ENCODE assay signal across 13 cellular contexts in genomic region chr1:79188371-79188770, GRCh38.
A peak's percentile ranks its signal among the peaks of the same experiment; 100 is the strongest.
DNase-seq lines count a peak whose midpoint lies in the region; ATAC-seq and TF ChIP-seq lines count a peak whose summit lies in the region.
"Had no signal": no experiment of that assay in that cellular context is flagged by ENCODE, and none has a peak within 500 bp of the region (broad histone marks: within the 10 kb centered on the region; RNA-seq: fewer than 3 reads in every experiment).

No MANE protein-coding gene starts in this region.

- H3K9me3 ChIP-seq in SK-N-SH (no peaks in the 10 kb centered on the region), MM.1S (replicated peaks; ENCODE audit: insufficient read depth, low read length) (no peaks in the 10 kb centered on the region)

- H3K27ac ChIP-seq in SK-N-SH (ENCODE audit: low read depth in 2 of 2, low read length in 1 of 2) (peak overlapping the region; percentile 34 to 49; a peak in 2 of 4 replicates), MM.1S (ENCODE audit: low read length) (no peak overlapping the region)
- H3K27ac ChIP-seq: HL-60 had no signal

- CTCF ChIA-PET in SK-N-SH (lab: Yijun Ruan, JAX): interaction anchor here (1.4 kb wide), 1 partner anchor 10 kb away, joined by 6 read pairs; no protein-coding TSS in a partner anchor

- no peak for TF ChIP-seq RAD21 in SK-N-SH (IDR thresholded peaks at IDR 0.05; ENCODE audit: low read length)

- no peak overlapping the region for H3K9ac ChIP-seq in SK-N-SH
- no peak overlapping the region for H3K9ac ChIP-seq in MM.1S (ENCODE audit: low read length)

- H3K27me3 ChIP-seq in SK-N-SH (ENCODE audit: insufficient read depth) (no peaks in the 10 kb centered on the region), MM.1S (replicated peaks; ENCODE audit: insufficient read depth, low read length) (no peaks in the 10 kb centered on the region)

- DNase-seq in DMS53 treated with DMSO at 0.1 percent for 48 hours (lab: John Stamatoyannopoulos, UW; ENCODE audit: unreplicated experiment): peak; percentile 77
- peak; percentile 50 for DNase-seq in HS-27A (ENCODE audit: low read depth)
- DNase-seq in SK-N-SH: no peak
- DNase-seq in foreskin melanocyte: peak; percentile 25
- no peak for DNase-seq in NCI-H526 treated with DMSO at 0.1 percent for 48 hours (lab: John Stamatoyannopoulos, UW)
- no peak for DNase-seq in MM.1S
- no peak for DNase-seq in NAMALWA (ENCODE audit: low spot score)
- DNase-seq: anterior cingulate cortex; GDM1; stimulated activated naive CD4-positive, alpha-beta T cell had no signal

- POLR2A ChIA-PET in SK-N-SH (lab: Yijun Ruan, JAX): no interaction called here

- 49% methylated on average over 2 of the region's 2 CpGs for WGBS in SK-N-SH (ENCODE audit: low lambda C conversion rate)

- no peaks in the 10 kb centered on the region for H3K79me2 ChIP-seq in SK-N-SH (ENCODE audit: insufficient read depth)
- no peaks in the 10 kb centered on the region for H3K79me2 ChIP-seq in MM.1S (ENCODE audit: low read length)

- H3K4me2 ChIP-seq in SK-N-SH: peak overlapping the region; percentile 48; the same call in 1 of the 2 replicates
- H3K4me2 ChIP-seq in MM.1S (ENCODE audit: low read depth, low read length): no peak overlapping the region

- H3K4me1 ChIP-seq in SK-N-SH (ENCODE audit: control insufficient read depth in 1 of 2, insufficient read depth in 2 of 2, low read depth in 1 of 2, low read length in 1 of 2) (peaks cover 0 to 16% of the 10 kb centered on the region in 2 experiments; a peak in 2 of 4 replicates), MM.1S (ENCODE audit: low read length) (no peaks in the 10 kb centered on the region)

- no peaks in the 10 kb centered on the region for H3K36me3 ChIP-seq in SK-N-SH (replicated peaks in 1 of 2; ENCODE audit: control insufficient read depth in 1 of 2, insufficient read depth in 2 of 2, low read length in 1 of 2)
- H3K36me3 ChIP-seq in MM.1S (replicated peaks; ENCODE audit: insufficient read depth, low read length): no peaks in the 10 kb centered on the region

- TF ChIP-seq EP300 in SK-N-SH (IDR thresholded peaks at IDR 0.05; ENCODE audit: borderline replicate concordance in 1 of 2, low read depth in 1 of 2, low read length in 1 of 2): no peak

- no peak for ATAC-seq in GM21529 (IDR thresholded peaks at IDR 0.05; ENCODE audit: unreplicated experiment)
- ATAC-seq: WTC11 had no signal

- H4K20me1 ChIP-seq in SK-N-SH (ENCODE audit: insufficient read depth): no peaks in the 10 kb centered on the region
- no peaks in the 10 kb centered on the region for H4K20me1 ChIP-seq in MM.1S (ENCODE audit: insufficient read depth, low read length)

- TF ChIP-seq CTCF in SK-N-SH (IDR thresholded peaks at IDR 0.05) (no peak), MM.1S (IDR thresholded peaks at IDR 0.05; ENCODE audit: low read length) (no peak)

- peak overlapping the region; percentile 52 for H2AFZ ChIP-seq in SK-N-SH (ENCODE audit: low read depth)
- no peak overlapping the region for H2AFZ ChIP-seq in MM.1S (ENCODE audit: low read length)

- H3K4me3 ChIP-seq in SK-N-SH (ENCODE audit: low read depth in 2 of 2, low read length in 1 of 2) (no peak overlapping the region), MM.1S (ENCODE audit: low read length) (no peak overlapping the region)

- H3K9me2 ChIP-seq in SK-N-SH (0 out of 2 replicates have a peak, but pooled peaks cover 4% of the 10 kb centered on the region), MM.1S (replicated peaks; ENCODE audit: insufficient read depth, low read length) (no peaks in the 10 kb centered on the region)

- peaks cover 4% of the 10 kb centered on the region for H3F3A ChIP-seq in SK-N-SH (replicated peaks; ENCODE audit: insufficient read depth)
- peaks cover 5% of the 10 kb centered on the region for H3F3A ChIP-seq in MM.1S (ENCODE audit: insufficient read depth, low read length)

TF ChIP-seq in SK-N-SH, 30 proteins besides CTCF, POLR2A, EP300 and RAD21:
- no peak for TF ChIP-seq FOXM1 (IDR thresholded peaks at IDR 0.05; ENCODE audit: low read depth)
- TF ChIP-seq FOXJ3 (CRISPR knock-in tag; IDR thresholded peaks at IDR 0.05): no peak
- no peak for TF ChIP-seq RXRA (IDR thresholded peaks at IDR 0.05; ENCODE audit: borderline replicate concordance, low read depth)
- TF ChIP-seq JUND (IDR thresholded peaks at IDR 0.05): peak; percentile 36
- TF ChIP-seq FOSL2 (IDR thresholded peaks at IDR 0.05; ENCODE audit: borderline replicate concordance, low read depth): peak; percentile 51; the same call in 1 of the 2 replicates
- TF ChIP-seq NRF1 (IDR thresholded peaks at IDR 0.05; ENCODE audit: low read depth, low read length): no peak

Comparison
In these comparisons a context has a peak if more than half of its experiments do, and no peak if none do; other contexts are left out.
1. DNase-seq: peak in DMS53 treated with DMSO at 0.1 percent for 48 hours (single experiment), HS-27A (single experiment) and foreskin melanocyte (single experiment); none in SK-N-SH (single experiment), NCI-H526 treated with DMSO at 0.1 percent for 48 hours (single experiment), MM.1S (single experiment) and NAMALWA (single experiment).